ENCODE assay signal across 13 cellular contexts in genomic region chr1:112344754-112345423, GRCh38. TPM values are rescaled to one million over a fixed set of nuclear protein-coding genes. Genes with fewer than 3 reads are reported as not detected.
A peak's percentile ranks its signal among the peaks of the same experiment; 100 is the strongest.
DNase-seq lines count a peak whose midpoint lies in the region; ATAC-seq and TF ChIP-seq lines count a peak whose summit lies in the region.
"Had no signal": no experiment of that assay in that cellular context is flagged by ENCODE, and none has a peak within 500 bp of the region (broad histone marks: within the 10 kb centered on the region; RNA-seq: fewer than 3 reads in every experiment).

No MANE protein-coding gene starts in this region.

- no peaks in the 10 kb centered on the region for H3K36me3 Mint-ChIP-seq in activated naive CD4-positive, alpha-beta T cell treated with anti-CD3 and anti-CD28 coated beads, Interleukin-2, amount 50 U/mL, for 72 hours

- peaks cover 0 to 6% (median 4%) of the 10 kb centered on the region in 8 donors for H3K9me3 ChIP-seq in spleen
- H3K9me3 ChIP-seq: body of pancreas, thoracic aorta had no signal

- DNase-seq in activated naive CD4-positive, alpha-beta T cell treated with anti-CD3 and anti-CD28 coated beads, Interleukin-2, amount 50 U/mL, for 72 hours (ENCODE audit: low spot score in 2 of 2): no peak
- DNase-seq in spleen: peak; percentile 34
- no peak for DNase-seq in NCI-H2196 (lab: John Stamatoyannopoulos, UW; ENCODE audit: unreplicated experiment)
- DNase-seq in activated effector memory CD4-positive, alpha-beta T cell treated with Interleukin-2 at 50 U/mL for 16 hours: no peak
- no peak for DNase-seq in sciatic nerve (ENCODE audit: low spot score)
- DNase-seq: body of pancreas, H7, left colon, NCI-H345, T1000 had no signal

- ATAC-seq in GM18861 (IDR thresholded peaks at IDR 0.05; ENCODE audit: unreplicated experiment) (peak; percentile 66), HG03354 (IDR thresholded peaks at IDR 0.05; ENCODE audit: poor library complexity, severe bottlenecking, unreplicated experiment) (peak; percentile 71), sciatic nerve (no peak)
- peak; percentile 36 to 43 for ATAC-seq in activated naive CD4-positive, alpha-beta T cell treated with anti-CD3 and anti-CD28 coated beads, Interleukin-2, amount 50 U/mL, for 72 hours
- ATAC-seq: body of pancreas, left colon had no signal

- peak overlapping the region in 1 of 2 donors; percentile 6 for H3K27ac Mint-ChIP-seq in activated naive CD4-positive, alpha-beta T cell treated with anti-CD3 and anti-CD28 coated beads, Interleukin-2, amount 50 U/mL, for 72 hours

- intact Hi-C loops in spleen (cut with DNase I; ENCODE audit: low total_unique reads) (no loop called here), sciatic nerve (cut with DNase I) (no loop called here)

- peaks cover 0 to 3% (median 0%) of the 10 kb centered on the region in 7 donors for H3K27me3 ChIP-seq in spleen (replicated peaks in 1 of 7)
- H3K27me3 ChIP-seq: body of pancreas had no signal

- peaks cover 0 to 12% (median 5%) of the 10 kb centered on the region in 6 donors for H3K4me1 ChIP-seq in spleen
- H3K4me1 ChIP-seq: body of pancreas had no signal

- TF ChIP-seq POLR2A in spleen (IDR thresholded peaks at IDR 0.05): no peak

- H3K9me3 Mint-ChIP-seq in activated naive CD4-positive, alpha-beta T cell treated with anti-CD3 and anti-CD28 coated beads, Interleukin-2, amount 50 U/mL, for 72 hours: peaks cover 0 to 4% of the 10 kb centered on the region in 2 donors

- no peak overlapping the region for H3K4me3 ChIP-seq in spleen
- H3K4me3 ChIP-seq: body of pancreas, thoracic aorta had no signal

- no peak for TF ChIP-seq CTCF in spleen (IDR thresholded peaks at IDR 0.05 in 8 of 11, conservative IDR thresholded peaks at IDR 0.05 in 3 of 11)

- H3K27ac ChIP-seq in spleen: no peak overlapping the region
- H3K27ac ChIP-seq: body of pancreas, thoracic aorta had no signal

- 24 to 37% (median 29%) methylated on average over 7 of the region's 7 CpGs for WGBS in spleen, 5 donors

- no peaks in the 10 kb centered on the region for H3K36me3 ChIP-seq in spleen
- H3K36me3 ChIP-seq: thoracic aorta had no signal

RNA-seq across cellular contexts. Expression of gene CTTNBP2NL, which starts 51.1 kb away (rescaled TPM):
- 1 to 10 TPM; 3.4 to 5.5 TPM for total RNA-seq in activated naive CD4-positive, alpha-beta T cell treated with anti-CD3 and anti-CD28 coated beads, Interleukin-2, amount 50 U/mL, for 72 hours
- 10 to 100 TPM; 15.3 to 48.1 (median 27.5) TPM for total RNA-seq in spleen
- polyA plus RNA-seq in spleen: 1 to 10 TPM; 1.9 to 4.6 (median 2.5) TPM
- 63.4 TPM for total RNA-seq in sciatic nerve
